Comparison of ENCODE assay signal across 31 cellular contexts in the genomic region with DNA sequence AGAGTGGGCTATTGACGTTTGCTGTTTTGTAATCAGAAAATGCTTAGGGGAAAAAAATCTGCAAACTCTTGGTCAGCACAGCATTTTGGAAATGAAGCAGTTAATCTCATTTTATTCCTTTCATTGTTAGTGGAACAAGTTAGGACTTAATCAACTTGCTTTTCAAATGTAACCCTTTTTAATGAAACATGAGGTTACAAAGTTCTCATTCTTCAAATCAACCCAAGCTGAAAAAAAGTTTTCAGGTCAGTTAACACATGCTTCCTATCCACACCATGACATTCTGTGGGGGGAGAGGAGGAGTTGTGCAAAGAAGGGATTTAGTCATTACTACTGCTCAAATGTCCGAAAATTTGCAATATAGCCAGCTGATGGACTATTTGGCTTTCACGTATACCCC.
"Had no signal": no experiment of that assay in that cellular context is flagged by ENCODE, and none has a peak within 500 bp of the region (broad histone marks: within the 10 kb centered on the region; RNA-seq: fewer than 3 reads in every experiment).

No MANE protein-coding gene starts in this region.

- ATAC-seq: activated naive CD4-positive, alpha-beta T cell treated with anti-CD3 and anti-CD28 coated beads, Interleukin-2, amount 50 U/mL, for 72 hours; activated T-cell treated with anti-CD3 and anti-CD28 coated beads, Interleukin-2, amount 50 U/mL, for 72 hours; gastrocnemius medialis; mucosa of descending colon; natural killer cell treated with Interleukin-12 subunit alpha and Interleukin-12 subunit beta and Interleukin-15 and Interleukin-18, amount 100 ng/mL, for 72 hours; stimulated activated naive B cell treated with anti-CD40 and anti-IgM and Interleukin-4, amounts not matched to agents 10 μg/mL and 1 μg/mL and 100 μg/mL, for 72 hours had no signal

- H3K27ac Mint-ChIP-seq: activated naive CD4-positive, alpha-beta T cell treated with anti-CD3 and anti-CD28 coated beads, Interleukin-2, amount 50 U/mL, for 72 hours; activated T-cell treated with anti-CD3 and anti-CD28 coated beads, Interleukin-2, amount 50 U/mL, for 72 hours; brain; natural killer cell treated with Interleukin-12 subunit alpha and Interleukin-12 subunit beta and Interleukin-15 and Interleukin-18, amount 100 ng/mL, for 72 hours; stimulated activated naive B cell treated with anti-CD40 and anti-IgM and Interleukin-4, amounts not matched to agents 10 μg/mL and 1 μg/mL and 100 μg/mL, for 72 hours; T-helper 2 cell treated with Interferon-gamma antibody and Interleukin-4, amounts not matched to agents 5 μg/mL and 100 μg/mL, for 36 hours had no signal

- DNase-seq: activated CD4-positive, alpha-beta T cell treated with anti-CD3 and anti-CD28 coated beads for 4 hours; activated CD4-positive, alpha-beta T cell treated with anti-CD3 and anti-CD28 coated beads, Interleukin-2, amount 50 U/mL, for 4 hours; activated naive CD4-positive, alpha-beta T cell; activated T-cell treated with anti-CD3 and anti-CD28 coated beads for 4 hours; activated T-cell treated with anti-CD3 and anti-CD28 coated beads, Interleukin-2, amount 50 U/mL, for 72 hours; dorsolateral prefrontal cortex; effector memory CD4-positive, alpha-beta T cell; erythroblast; gastrocnemius medialis; left ventricle myocardium inferior; mucosa of descending colon; stimulated activated CD4-positive, alpha-beta T cell treated with anti-CD3 and anti-CD28 coated beads, Interleukin-1b, Interleukin-23, amount 100 ng/mL, for 48 hours; stimulated activated CD4-positive, alpha-beta T cell treated with anti-CD3 and anti-CD28 coated beads, Interleukin-4, amount 100 ng/mL, for 4 hours; stimulated activated CD8-positive, alpha-beta memory T cell treated with anti-CD3 and anti-CD28 coated beads, Interleukin-4, amount 100 ng/mL, for 48 hours; stimulated activated naive B cell treated with anti-CD40 and anti-IgM and Interleukin-4, amounts not matched to agents 10 μg/mL and 1 μg/mL and 100 μg/mL, for 72 hours; stomach; T-helper 1 cell; thyroid gland; upper lobe of left lung had no signal

- H3K36me3 ChIP-seq: cardiac muscle cell, gastrocnemius medialis, left ventricle myocardium inferior, neutrophil, right atrium auricular region, stomach, thyroid gland, upper lobe of left lung, vagina had no signal

- H3K9me3 Mint-ChIP-seq: brain; stimulated activated naive B cell treated with anti-CD40 and anti-IgM and Interleukin-4, amounts not matched to agents 10 μg/mL and 1 μg/mL and 100 μg/mL, for 72 hours; T-helper 2 cell treated with Interferon-gamma antibody and Interleukin-4, amounts not matched to agents 5 μg/mL and 100 μg/mL, for 36 hours had no signal

- H3K4me3 ChIP-seq: cardiac muscle cell, coronary artery, dorsolateral prefrontal cortex, gastrocnemius medialis, left ventricle myocardium inferior, lung, mucosa of descending colon, right atrium auricular region, smooth muscle cell, stomach, thyroid gland, upper lobe of left lung, vagina had no signal

- H3K36me3 Mint-ChIP-seq: activated naive CD4-positive, alpha-beta T cell treated with anti-CD3 and anti-CD28 coated beads, Interleukin-2, amount 50 U/mL, for 72 hours; brain; natural killer cell treated with Interleukin-12 subunit alpha and Interleukin-12 subunit beta and Interleukin-15 and Interleukin-18, amount 100 ng/mL, for 72 hours; stimulated activated naive B cell treated with anti-CD40 and anti-IgM and Interleukin-4, amounts not matched to agents 10 μg/mL and 1 μg/mL and 100 μg/mL, for 72 hours had no signal

- H3K4me1 Mint-ChIP-seq: stimulated activated naive B cell treated with anti-CD40 and anti-IgM and Interleukin-4, amounts not matched to agents 10 μg/mL and 1 μg/mL and 100 μg/mL, for 72 hours had no signal

- H3K4me3 Mint-ChIP-seq: activated T-cell treated with anti-CD3 and anti-CD28 coated beads, Interleukin-2, amount 50 U/mL, for 72 hours; natural killer cell treated with Interleukin-12 subunit alpha and Interleukin-12 subunit beta and Interleukin-15 and Interleukin-18, amount 100 ng/mL, for 72 hours; stimulated activated naive B cell treated with anti-CD40 and anti-IgM and Interleukin-4, amounts not matched to agents 10 μg/mL and 1 μg/mL and 100 μg/mL, for 72 hours; T-helper 2 cell treated with Interferon-gamma antibody and Interleukin-4, amounts not matched to agents 5 μg/mL and 100 μg/mL, for 36 hours had no signal

- H3K4me2 ChIP-seq: smooth muscle cell had no signal

- H3K27me3 ChIP-seq: cardiac muscle cell, gastrocnemius medialis, neutrophil, right atrium auricular region, stomach, thyroid gland, upper lobe of left lung, vagina had no signal

- H3K4me1 ChIP-seq: gastrocnemius medialis, right atrium auricular region, thyroid gland, upper lobe of left lung, vagina had no signal

- H3K9me3 ChIP-seq: gastrocnemius medialis, left ventricle myocardium inferior, mucosa of descending colon, neutrophil, right atrium auricular region, stomach, thyroid gland, upper lobe of left lung, vagina had no signal

- H3K27me3 Mint-ChIP-seq: natural killer cell treated with Interleukin-12 subunit alpha and Interleukin-12 subunit beta and Interleukin-15 and Interleukin-18, amount 100 ng/mL, for 72 hours; stimulated activated naive B cell treated with anti-CD40 and anti-IgM and Interleukin-4, amounts not matched to agents 10 μg/mL and 1 μg/mL and 100 μg/mL, for 72 hours had no signal

- H3K27ac ChIP-seq: cardiac muscle cell, coronary artery, gastrocnemius medialis, left ventricle myocardium inferior, neutrophil, right atrium auricular region, stomach, thyroid gland, upper lobe of left lung, vagina, VCaP had no signal
